In genomic region chr11:44637477-44637876, GRCh38 we compare ENCODE assay signal across 1 cellular context.
TF ChIP-seq lines count a peak whose summit lies in the region.

No MANE protein-coding gene starts in this region.

TF ChIP-seq in K562, 482 proteins besides CTCF, POLR2A, EP300 and RAD21 (continued from another document):
- TF ChIP-seq CHD7 (IDR thresholded peaks at IDR 0.05; ENCODE audit: low read depth, low read length) (no peak), SRF (CRISPR knock-in tag; IDR thresholded peaks at IDR 0.05) (no peak), PML (IDR thresholded peaks at IDR 0.05; ENCODE audit: low read length) (no peak), JUN (IDR thresholded peaks at IDR 0.05; ENCODE audit: borderline replicate concordance, low read depth, low read length) (no peak), JUN (CRISPR knock-in tag; IDR thresholded peaks at IDR 0.05; ENCODE audit: borderline replicate concordance) (no peak), ZNF133 (CRISPR knock-in tag; IDR thresholded peaks at IDR 0.05) (no peak), ZSCAN29 (IDR thresholded peaks at IDR 0.05) (no peak), TSC22D4 (tag; IDR thresholded peaks at IDR 0.05) (no peak), ZKSCAN3 (CRISPR knock-in tag; IDR thresholded peaks at IDR 0.05) (no peak), CEBPB (tag; IDR thresholded peaks at IDR 0.05) (0 out of 2 replicates have a peak, but pooled peaks have one; percentile 18), ILK (tag; IDR thresholded peaks at IDR 0.05; ENCODE audit: borderline replicate concordance, low read depth) (no peak), ZKSCAN1 (IDR thresholded peaks at IDR 0.05; ENCODE audit: low read depth, low read length) (no peak), EHMT2 (IDR thresholded peaks at IDR 0.05) (no peak), ZNF311 (CRISPR knock-in tag; IDR thresholded peaks at IDR 0.05) (no peak), ZNF124 (CRISPR knock-in tag; IDR thresholded peaks at IDR 0.05) (no peak), ZEB2 (IDR thresholded peaks at IDR 0.05) (no peak)
TF ChIP-seq in K562: peak in this region for 2.
